In genomic region chr1:40372658-40373322, GRCh38 we compare ENCODE assay signal across 9 cellular contexts. TPM values are rescaled to one million over a fixed set of nuclear protein-coding genes. Genes with fewer than 3 reads are reported as not detected.
DNase-seq lines count a peak whose midpoint lies in the region; ATAC-seq and TF ChIP-seq lines count a peak whose summit lies in the region.
"Had no signal": no experiment of that assay in that cellular context is flagged by ENCODE, and none has a peak within 500 bp of the region (broad histone marks: within the 10 kb centered on the region; RNA-seq: fewer than 3 reads in every experiment).

No MANE protein-coding gene starts in this region.

- peak overlapping the region; percentile 91 for H3K27ac Mint-ChIP-seq in activated naive CD8-positive, alpha-beta T cell treated with anti-CD3 and anti-CD28 coated beads, Interleukin-2, amount 50 U/mL, for 24 hours
- H3K27ac Mint-ChIP-seq in natural killer cell treated with Interleukin-12 subunit alpha and Interleukin-12 subunit beta and Interleukin-15 and Interleukin-18, amount 100 ng/mL, for 72 hours = peak overlapping the region; percentile 96 to 99

- peaks cover 26% of the 10 kb centered on the region for H3K36me3 Mint-ChIP-seq in activated naive CD8-positive, alpha-beta T cell treated with anti-CD3 and anti-CD28 coated beads, Interleukin-2, amount 50 U/mL, for 24 hours (ENCODE audit: low read depth)
- H3K36me3 Mint-ChIP-seq in natural killer cell treated with Interleukin-12 subunit alpha and Interleukin-12 subunit beta and Interleukin-15 and Interleukin-18, amount 100 ng/mL, for 72 hours = peaks cover 18% of the 10 kb centered on the region

- peaks cover 46% of the 10 kb centered on the region for H3K4me1 Mint-ChIP-seq in activated naive CD8-positive, alpha-beta T cell treated with anti-CD3 and anti-CD28 coated beads, Interleukin-2, amount 50 U/mL, for 24 hours
- peaks cover 36 to 44% of the 10 kb centered on the region in 2 donors for H3K4me1 Mint-ChIP-seq in natural killer cell treated with Interleukin-12 subunit alpha and Interleukin-12 subunit beta and Interleukin-15 and Interleukin-18, amount 100 ng/mL, for 72 hours (ENCODE audit: low read depth in 2 of 2)

- no peak overlapping the region for H3K9ac ChIP-seq in BLaER1 treated with 17β-estradiol and CSF1 and Interleukin-3, amounts not matched to agents 10 nM and 100 nM

- H3K36me3 ChIP-seq in BLaER1 treated with 17β-estradiol and CSF1 and Interleukin-3, amounts not matched to agents 10 nM and 100 nM = peaks cover 6 to 21% (median 16%) of the 10 kb centered on the region in 11 experiments; a peak in 17 of 22 replicates
- H3K36me3 ChIP-seq in left lung = peaks cover 0 to 11% of the 10 kb centered on the region in 2 donors

- TF ChIP-seq CTCF in HL-60 (IDR thresholded peaks at IDR 0.05; ENCODE audit: insufficient read depth, low read length) (no peak), left lung (IDR thresholded peaks at IDR 0.05) (no peak)

- peak overlapping the region in 8 of 10 experiments; percentile 22 to 100 (median 100); a peak in 8 of 20 replicates for H3K4me3 ChIP-seq in BLaER1 treated with 17β-estradiol and CSF1 and Interleukin-3, amounts not matched to agents 10 nM and 100 nM
- H3K4me3 ChIP-seq in HL-60 (replicated peaks; ENCODE audit: insufficient read depth, low read length) = peak overlapping the region; percentile 99
- H3K4me3 ChIP-seq in left lung = peak overlapping the region in 1 of 2 donors; percentile 100

- peak overlapping the region; percentile 0 to 68 (median 47); a peak in 15 of 22 replicates for H3K4me2 ChIP-seq in BLaER1 treated with 17β-estradiol and CSF1 and Interleukin-3, amounts not matched to agents 10 nM and 100 nM

- H3K9me3 Mint-ChIP-seq in activated naive CD8-positive, alpha-beta T cell treated with anti-CD3 and anti-CD28 coated beads, Interleukin-2, amount 50 U/mL, for 24 hours = no peaks in the 10 kb centered on the region
- no peaks in the 10 kb centered on the region for H3K9me3 Mint-ChIP-seq in natural killer cell treated with Interleukin-12 subunit alpha and Interleukin-12 subunit beta and Interleukin-15 and Interleukin-18, amount 100 ng/mL, for 72 hours

- H3K27me3 ChIP-seq in BLaER1 treated with 17β-estradiol and CSF1 and Interleukin-3, amounts not matched to agents 10 nM and 100 nM = no peaks in the 10 kb centered on the region
- no peaks in the 10 kb centered on the region for H3K27me3 ChIP-seq in HL-60 (ENCODE audit: insufficient read depth, poor library complexity, severe bottlenecking)
- no peaks in the 10 kb centered on the region for H3K27me3 ChIP-seq in left lung
- H3K27me3 ChIP-seq: testis had no signal

- no peaks in the 10 kb centered on the region for H3K9me3 ChIP-seq in BLaER1 treated with 17β-estradiol and CSF1 and Interleukin-3, amounts not matched to agents 10 nM and 100 nM (replicated peaks in 1 of 11)
- H3K9me3 ChIP-seq in left lung = no peaks in the 10 kb centered on the region
- H3K9me3 ChIP-seq: testis had no signal

- peaks cover 11 to 43% (median 18%) of the 10 kb centered on the region in 10 experiments for H3K4me1 ChIP-seq in BLaER1 treated with 17β-estradiol and CSF1 and Interleukin-3, amounts not matched to agents 10 nM and 100 nM
- peaks cover 13 to 38% of the 10 kb centered on the region in 2 donors for H3K4me1 ChIP-seq in left lung

- no peak for ATAC-seq in activated naive CD8-positive, alpha-beta T cell treated with anti-CD3 and anti-CD28 coated beads, Interleukin-2, amount 50 U/mL, for 24 hours
- no peak for ATAC-seq in natural killer cell treated with Interleukin-12 subunit alpha and Interleukin-12 subunit beta and Interleukin-15 and Interleukin-18, amount 100 ng/mL, for 72 hours
- ATAC-seq in left lung (no peak), GM19023 (IDR thresholded peaks at IDR 0.05; ENCODE audit: unreplicated experiment) (no peak)

- H3K27ac ChIP-seq in BLaER1 treated with 17β-estradiol and CSF1 and Interleukin-3, amounts not matched to agents 10 nM and 100 nM = peak overlapping the region in 1 of 11 experiments; percentile 12; a peak in 1 of 22 replicates
- H3K27ac ChIP-seq in HL-60 (replicated peaks) (0 out of 2 replicates have a peak overlapping the region, but pooled peaks have one; percentile 2), left lung (peak overlapping the region in 1 of 2 donors; percentile 95)

- no peaks in the 10 kb centered on the region for H3K27me3 Mint-ChIP-seq in activated naive CD8-positive, alpha-beta T cell treated with anti-CD3 and anti-CD28 coated beads, Interleukin-2, amount 50 U/mL, for 24 hours
- no peaks in the 10 kb centered on the region for H3K27me3 Mint-ChIP-seq in natural killer cell treated with Interleukin-12 subunit alpha and Interleukin-12 subunit beta and Interleukin-15 and Interleukin-18, amount 100 ng/mL, for 72 hours

- DNase-seq in HL-60 (ENCODE audit: low read depth in 1 of 2, low spot score in 1 of 2) = no peak
- DNase-seq in activated naive CD8-positive, alpha-beta T cell treated with anti-CD3 and anti-CD28 coated beads, Interleukin-2, amount 50 U/mL, for 24 hours = no peak
- no peak for DNase-seq in natural killer cell treated with Interleukin-12 subunit alpha and Interleukin-12 subunit beta and Interleukin-15 and Interleukin-18, amount 100 ng/mL, for 72 hours (ENCODE audit: low spot score)
- DNase-seq in DMS79 (lab: John Stamatoyannopoulos, UW) = no peak
- DNase-seq in left lung = no peak
- no peak for DNase-seq in stimulated activated CD4-positive, alpha-beta T cell treated with anti-CD3 and anti-CD28 coated beads, Interleukin-2, amount 100 ng/mL, for 24 hours

- peak overlapping the region; percentile 99 for H3K4me3 Mint-ChIP-seq in activated naive CD8-positive, alpha-beta T cell treated with anti-CD3 and anti-CD28 coated beads, Interleukin-2, amount 50 U/mL, for 24 hours
- H3K4me3 Mint-ChIP-seq in natural killer cell treated with Interleukin-12 subunit alpha and Interleukin-12 subunit beta and Interleukin-15 and Interleukin-18, amount 100 ng/mL, for 72 hours = peak overlapping the region; percentile 95

- peaks cover 0 to 7% (median 0%) of the 10 kb centered on the region in 11 experiments; a peak in 5 of 22 replicates for H4K20me1 ChIP-seq in BLaER1 treated with 17β-estradiol and CSF1 and Interleukin-3, amounts not matched to agents 10 nM and 100 nM

- intact Hi-C loops in left lung (cut with DNase I) = no loop called here

RNA-seq across cellular contexts. Expression of gene SMAP2, which starts 0.7 kb away (rescaled TPM):
- total RNA-seq in natural killer cell treated with Interleukin-12 subunit alpha and Interleukin-12 subunit beta and Interleukin-15 and Interleukin-18, amount 100 ng/mL, for 72 hours = 100 to 1,000 TPM; 132 to 158 TPM
- 10 to 100 TPM; 39.8 to 77.3 TPM for total RNA-seq in left lung

RNA-seq across cellular contexts. Expression of gene COL9A2, which starts 55.7 kb away (rescaled TPM):
- total RNA-seq in natural killer cell treated with Interleukin-12 subunit alpha and Interleukin-12 subunit beta and Interleukin-15 and Interleukin-18, amount 100 ng/mL, for 72 hours = 1 to 10 TPM; 5.4 to 7.3 TPM
- 1 to 10 TPM; 1.1 to 3.4 TPM for total RNA-seq in left lung
